ENCODE assay signal across 15 cellular contexts in the genomic region with DNA sequence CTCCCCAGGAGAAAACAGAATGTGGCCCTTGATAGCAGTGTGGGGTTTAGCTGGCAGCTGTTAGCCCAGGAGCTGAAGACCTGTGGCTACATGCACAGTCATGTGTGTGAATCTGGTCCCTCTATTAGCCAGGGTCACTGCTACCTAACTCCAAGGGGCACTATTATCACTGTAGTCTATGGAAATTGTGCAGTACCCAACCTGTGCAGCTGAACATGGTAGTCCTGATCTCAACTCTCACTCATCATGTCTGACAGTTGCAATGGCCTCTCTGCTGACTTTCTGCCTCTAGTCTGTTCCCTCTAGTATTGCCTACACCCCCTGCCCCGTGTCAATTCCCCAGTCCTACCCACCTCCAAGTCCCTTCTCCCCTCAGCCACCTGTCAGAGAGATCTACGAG.
DNase-seq lines count a peak whose midpoint lies in the region; ATAC-seq, FAIRE-seq and TF ChIP-seq lines count a peak whose summit lies in the region.
"Had no signal": no experiment of that assay in that cellular context is flagged by ENCODE, and none has a peak within 500 bp of the region (broad histone marks: within the 10 kb centered on the region; RNA-seq: fewer than 3 reads in every experiment).

No MANE protein-coding gene starts in this region.

- no peak overlapping the region for H3K27ac ChIP-seq in HepG2 (ENCODE audit: extremely low read length, insufficient read depth, low read length)
- no peak overlapping the region for H3K27ac ChIP-seq in right lobe of liver
- no peak overlapping the region for H3K27ac ChIP-seq in osteoblast (ENCODE audit: low read depth, low read length)
- H3K27ac ChIP-seq: 22Rv1, HL-60, KMS-11 had no signal

- H3K27me3 ChIP-seq in HepG2 (ENCODE audit: control insufficient read depth in 1 of 2, insufficient read depth in 2 of 2, low read length in 2 of 2) (no peaks in the 10 kb centered on the region), right lobe of liver (no peaks in the 10 kb centered on the region), osteoblast (ENCODE audit: insufficient read depth, low read length) (peaks cover 22% of the 10 kb centered on the region)

- H3K4me1 ChIP-seq in HepG2 (ENCODE audit: insufficient read depth, low read length) (peaks cover 72% of the 10 kb centered on the region), right lobe of liver (no peaks in the 10 kb centered on the region), osteoblast (ENCODE audit: insufficient read depth, low read length) (no peaks in the 10 kb centered on the region)

- H3K79me2 ChIP-seq in HepG2 (ENCODE audit: insufficient read depth, low read length) (no peaks in the 10 kb centered on the region), osteoblast (ENCODE audit: insufficient read depth, low read length) (no peaks in the 10 kb centered on the region)

- TF ChIP-seq POLR2A in HepG2 (IDR thresholded peaks at IDR 0.05; ENCODE audit: insufficient read depth in 1 of 2, low read depth in 2 of 2, low read length in 2 of 2): no peak
- TF ChIP-seq POLR2A in right lobe of liver (IDR thresholded peaks at IDR 0.05): no peak

- no peak for FAIRE-seq in HepG2 (lab: Jason Lieb, UNC)

- TF ChIP-seq CTCF in HepG2 (CRISPR knock-in tag; IDR thresholded peaks at IDR 0.05): no peak
- no peak for TF ChIP-seq CTCF in right lobe of liver (IDR thresholded peaks at IDR 0.05)
- no peak for TF ChIP-seq CTCF in osteoblast (IDR thresholded peaks at IDR 0.05; ENCODE audit: extremely low read depth, low read depth, low read length)

- no TSS peak for BruUV-seq in HepG2 (replicated peaks; lab: Mats Ljungman, UMichigan)

- H3K4me2 ChIP-seq in HepG2 (ENCODE audit: low read depth, low read length) (no peak overlapping the region), osteoblast (ENCODE audit: insufficient read depth, low read length) (no peak overlapping the region)
- H3K4me2 ChIP-seq: GM23338, KMS-11 had no signal

- WGBS in HepG2 (ENCODE audit: low lambda C conversion rate): 35% methylated on average over 2 of the region's 2 CpGs
- WGBS in right lobe of liver (ENCODE audit: insufficient coverage, low coverage, low lambda C conversion rate, missing lambda C conversion rate): 83% methylated on average over 2 of the region's 2 CpGs

- TF ChIP-seq RAD21 in HepG2 (CRISPR knock-in tag; IDR thresholded peaks at IDR 0.05): no peak

- in situ Hi-C loops in HepG2 (cut with HindIII; ENCODE audit: extremely low pct_ligation_motif_present, low pct_unique_long_range_greater_than_20kb): no loop called here

- no peaks in the 10 kb centered on the region for H4K20me1 ChIP-seq in HepG2 (ENCODE audit: insufficient read depth, low read length)
- H4K20me1 ChIP-seq in osteoblast (ENCODE audit: insufficient read depth, low read length): no peaks in the 10 kb centered on the region

- no peaks in the 10 kb centered on the region for H3K9me3 ChIP-seq in HepG2 (ENCODE audit: low read length)
- H3K9me3 ChIP-seq in right lobe of liver: no peaks in the 10 kb centered on the region
- peaks cover 4% of the 10 kb centered on the region for H3K9me3 ChIP-seq in osteoblast (ENCODE audit: low read depth, low read length)

- H3K4me3 ChIP-seq in HepG2 (replicated peaks in 1 of 3; ENCODE audit: insufficient read depth in 1 of 3, low read depth in 2 of 3, low read length in 3 of 3): no peak overlapping the region
- H3K4me3 ChIP-seq in right lobe of liver: no peak overlapping the region
- H3K4me3 ChIP-seq in osteoblast (ENCODE audit: insufficient read depth, low read length): no peak overlapping the region
- H3K4me3 ChIP-seq: GM23338 had no signal

- H3K9ac ChIP-seq in HepG2 (ENCODE audit: insufficient read depth, low read depth, low read length): no peak overlapping the region
- H3K9ac ChIP-seq: KMS-11 had no signal

- H2AFZ ChIP-seq in HepG2 (ENCODE audit: low read length) (no peak overlapping the region), osteoblast (ENCODE audit: low read length) (no peak overlapping the region)
- H2AFZ ChIP-seq: GM23338 had no signal

- TF ChIP-seq EP300 in HepG2 (IDR thresholded peaks at IDR 0.05; ENCODE audit: low read depth in 2 of 2, low read length in 2 of 2) (no peak), HepG2 (CRISPR knock-in tag; IDR thresholded peaks at IDR 0.05; ENCODE audit: borderline replicate concordance) (no peak)

- CTCF ChIA-PET in HepG2 (lab: Yijun Ruan, JAX; ENCODE audit: low intra/inter-chr PET ratio, low total read pairs): no interaction called here

- DNase-seq in HepG2 (ENCODE audit: low spot score): no peak
- DNase-seq in right lobe of liver: no peak
- DNase-seq in islet precursor cell: peak; percentile 42
- peak; percentile 32 for DNase-seq in osteoblast (ENCODE audit: insufficient read length, low spot score, missing footprints)
- no peak for DNase-seq in stimulated activated CD4-positive, alpha-beta T cell treated with anti-CD3 and anti-CD28 coated beads, Interleukin-2, amount 100 ng/mL, for 48 hours
- DNase-seq: Calu3, DMS 273 treated with DMSO at 0.1 percent for 48 hours, H9, HFFc6 had no signal

- POLR2A ChIA-PET in HepG2 (lab: Yijun Ruan, JAX): interaction anchor here (1.7 kb wide), 1 partner anchor 9 kb away, joined by 4 read pairs; no protein-coding TSS in a partner anchor

- intact Hi-C loops in HepG2 (cut with micrococcal nuclease; ENCODE audit: unreplicated experiment): no loop called here
- intact Hi-C loops in right lobe of liver (cut with DNase I): loop anchor here in 1 of 2 donors (10.0 kb wide), 1 partner anchor 64 kb away; the partner anchor contains the start of gene RAB11FIP4

- H3K36me3 ChIP-seq in HepG2 (replicated peaks in 1 of 2; ENCODE audit: control insufficient read depth in 1 of 2, insufficient read depth in 2 of 2, low read length in 2 of 2): no peaks in the 10 kb centered on the region
- H3K36me3 ChIP-seq in right lobe of liver: no peaks in the 10 kb centered on the region
- no peaks in the 10 kb centered on the region for H3K36me3 ChIP-seq in osteoblast (ENCODE audit: insufficient read depth, low read length)

- ATAC-seq in HepG2 (no peak), right lobe of liver (no peak), GM19467 (IDR thresholded peaks at IDR 0.05; ENCODE audit: unreplicated experiment) (no peak), HG02678 (IDR thresholded peaks at IDR 0.05; ENCODE audit: unreplicated experiment) (no peak)
- ATAC-seq: GM23338 had no signal

TF ChIP-seq in HepG2, 621 proteins besides CTCF, POLR2A, EP300 and RAD21:
- TF ChIP-seq HNRNPLL (IDR thresholded peaks at IDR 0.05; ENCODE audit: low read depth, low read length, poor library complexity, severe bottlenecking): no peak
- TF ChIP-seq ZMYM3 (CRISPR knock-in tag; IDR thresholded peaks at IDR 0.05): peak; percentile 67

Comparison
In these comparisons a context has a peak if more than half of its experiments do, and no peak if none do; other contexts are left out.
1. DNase-seq: peak in islet precursor cell (single experiment) and osteoblast (single experiment); none in HepG2 (single experiment), right lobe of liver (0 of 3) and stimulated activated CD4-positive, alpha-beta T cell treated with anti-CD3 and anti-CD28 coated beads, Interleukin-2, amount 100 ng/mL, for 48 hours (0 of 2).